Comparison of ENCODE assay signal across 8 cellular contexts in genomic region chr2:111482985-111483679, GRCh38.
DNase-seq lines count a peak whose midpoint lies in the region; ATAC-seq, FAIRE-seq and TF ChIP-seq lines count a peak whose summit lies in the region.
"Not testable (repeated sequence)": the region's sequence is repeated elsewhere in the genome, so short reads cannot be mapped to it uniquely, and the experiment has no call there.

No MANE protein-coding gene starts in this region.

- POLR2A ChIA-PET in activated CD4-positive, alpha-beta T cell treated with anti-CD3 and anti-CD28 coated beads, Interleukin-2, amount 10 ng/mL, durations not matched to agents 7 days and 5 days (lab: Charles Lee), result not testable (repeated sequence)

- DNase-seq in activated CD4-positive, alpha-beta T cell treated with anti-CD3 and anti-CD28 coated beads, Interleukin-2, amount 10 ng/mL, durations not matched to agents 7 days and 5 days, result peak; percentile 16
- not testable (repeated sequence) for DNase-seq in bronchial epithelial cell (ENCODE audit: low read depth); lung (ENCODE audit: low spot score); urothelium cell line (ENCODE audit: low spot score)

- H3K27me3 ChIP-seq in bronchial epithelial cell (ENCODE audit: control insufficient read depth, insufficient read depth, low read length); lung (ENCODE audit: control insufficient read depth, insufficient read depth): not testable (repeated sequence)

- CTCF ChIA-PET in activated CD4-positive, alpha-beta T cell treated with anti-CD3 and anti-CD28 coated beads, Interleukin-2, amount 10 ng/mL, durations not matched to agents 7 days and 5 days (lab: Charles Lee), result interaction anchor here (1.4 kb wide), 1 partner anchor 216 kb away, joined by 4 read pairs; no protein-coding TSS in a partner anchor

- not testable (repeated sequence) for H3K27ac ChIP-seq in lung (ENCODE audit: low read depth in 1 of 2, low read length in 1 of 2)

- peaks cover 36% of the 10 kb centered on the region for H3K4me1 Mint-ChIP-seq in activated CD4-positive, alpha-beta T cell treated with anti-CD3 and anti-CD28 coated beads, Interleukin-2, amount 10 ng/mL, durations not matched to agents 7 days and 5 days

- H3K9me3 ChIP-seq in lung (ENCODE audit: control insufficient read depth in 2 of 2, insufficient read depth in 1 of 2, low read length in 1 of 2), result not testable (repeated sequence)

- H3K36me3 ChIP-seq in bronchial epithelial cell (ENCODE audit: control insufficient read depth, insufficient read depth, low read length); lung (ENCODE audit: control insufficient read depth in 2 of 2, insufficient read depth in 2 of 2, low read length in 2 of 2): not testable (repeated sequence)

- H3K9me3 Mint-ChIP-seq in activated CD4-positive, alpha-beta T cell treated with anti-CD3 and anti-CD28 coated beads, Interleukin-2, amount 10 ng/mL, durations not matched to agents 7 days and 5 days, result not testable (repeated sequence)

- FAIRE-seq in bronchial epithelial cell (lab: Jason Lieb, UNC) (peak; percentile 95), urothelium cell line (lab: Jason Lieb, UNC) (peak; percentile 13)

- not testable (repeated sequence) for H3K4me1 ChIP-seq in lung (ENCODE audit: control insufficient read depth in 2 of 2, insufficient read depth in 2 of 2, low read length in 2 of 2)

- not testable (repeated sequence) for H3K4me3 ChIP-seq in bronchial epithelial cell (ENCODE audit: low read depth, low read length); lung

- WGBS in lung, 2 donors, result 75 to 81% methylated on average over 5 of the region's 8 CpGs

- not testable (repeated sequence) for H3K36me3 Mint-ChIP-seq in activated CD4-positive, alpha-beta T cell treated with anti-CD3 and anti-CD28 coated beads, Interleukin-2, amount 10 ng/mL, durations not matched to agents 7 days and 5 days (ENCODE audit: low read depth)

- not testable (repeated sequence) for TF ChIP-seq CTCF in bronchial epithelial cell (IDR thresholded peaks at IDR 0.05; ENCODE audit: insufficient read depth, low read length, severe bottlenecking); lung (IDR thresholded peaks at IDR 0.05; ENCODE audit: control extremely low read depth, extremely low read depth)

- not testable (repeated sequence) for H3K27me3 Mint-ChIP-seq in activated CD4-positive, alpha-beta T cell treated with anti-CD3 and anti-CD28 coated beads, Interleukin-2, amount 10 ng/mL, durations not matched to agents 7 days and 5 days

- ATAC-seq in GM18867 (IDR thresholded peaks at IDR 0.05; ENCODE audit: unreplicated experiment), result peak; percentile 86
- ATAC-seq in GM21529 (IDR thresholded peaks at IDR 0.05; ENCODE audit: unreplicated experiment), result peak; percentile 74
- peak; percentile 70 for ATAC-seq in HG02981 (IDR thresholded peaks at IDR 0.05; ENCODE audit: unreplicated experiment)
- ATAC-seq in HG03575 (IDR thresholded peaks at IDR 0.05; ENCODE audit: extremely low read depth, insufficient number of reproducible peaks, low FRiP score, unreplicated experiment), result peak; percentile 51
- ATAC-seq in lung (ENCODE audit: insufficient read depth, low FRiP score), result peak; percentile 22

- not testable (repeated sequence) for H3K27ac Mint-ChIP-seq in activated CD4-positive, alpha-beta T cell treated with anti-CD3 and anti-CD28 coated beads, Interleukin-2, amount 10 ng/mL, durations not matched to agents 7 days and 5 days

- not testable (repeated sequence) for H3K4me3 Mint-ChIP-seq in activated CD4-positive, alpha-beta T cell treated with anti-CD3 and anti-CD28 coated beads, Interleukin-2, amount 10 ng/mL, durations not matched to agents 7 days and 5 days

Comparison
In these comparisons a context has a peak if more than half of its experiments do, and no peak if none do; other contexts are left out.
1. ATAC-seq: peak in every context shown above with its lines; median percentile 86 in GM18867; 74 in GM21529; 70 in HG02981; 51 in HG03575; 22 in lung.